20 cellular contexts compared by ENCODE assay signal in genomic region chr1:49297783-49298182, GRCh38.
A peak's percentile ranks its signal among the peaks of the same experiment; 100 is the strongest.
DNase-seq lines count a peak whose midpoint lies in the region; ATAC-seq and TF ChIP-seq lines count a peak whose summit lies in the region.
"Had no signal": no experiment of that assay in that cellular context is flagged by ENCODE, and none has a peak within 500 bp of the region (broad histone marks: within the 10 kb centered on the region; RNA-seq: fewer than 3 reads in every experiment).

No MANE protein-coding gene starts in this region.

- no peak overlapping the region for H3K4me3 Mint-ChIP-seq in effector memory CD8-positive, alpha-beta T cell
- no peak overlapping the region for H3K4me3 Mint-ChIP-seq in immature natural killer cell
- H3K4me3 Mint-ChIP-seq: activated naive CD8-positive, alpha-beta T cell treated with anti-CD3 and anti-CD28 coated beads, Interleukin-2, amount 10 ng/mL, durations not matched to agents 7 days and 5 days; natural killer cell treated with Interleukin-12 subunit alpha and Interleukin-12 subunit beta and Interleukin-15 and Interleukin-18, amount 100 ng/mL, for 72 hours had no signal

- peaks cover 0 to 4% of the 10 kb centered on the region in 2 donors for H3K9me3 Mint-ChIP-seq in effector memory CD8-positive, alpha-beta T cell
- peaks cover 3 to 12% (median 5%) of the 10 kb centered on the region in 6 donors for H3K9me3 Mint-ChIP-seq in immature natural killer cell

- DNase-seq in A673 (ENCODE audit: low spot score) (peak; percentile 60), DMS 273 (lab: John Stamatoyannopoulos, UW; ENCODE audit: unreplicated experiment) (peak; percentile 79), SHP77 treated with DMSO at 0.1 percent for 48 hours (lab: John Stamatoyannopoulos, UW) (peak; percentile 18), inferior parietal cortex (ENCODE audit: extremely low spot score) (peak; percentile 56), immature natural killer cell (no peak), T-helper 1 cell (no peak)
- no peak for DNase-seq in effector memory CD8-positive, alpha-beta T cell
- no peak for DNase-seq in activated CD4-positive, alpha-beta T cell treated with anti-CD3 and anti-CD28 coated beads for 1 hour
- DNase-seq: activated naive CD8-positive, alpha-beta T cell treated with anti-CD3 and anti-CD28 coated beads, Interleukin-2, amount 10 ng/mL, durations not matched to agents 7 days and 5 days; effector CD4-positive, alpha-beta T cell; erythroblast; foreskin keratinocyte; NCI-H1092; NCI-H2107; stimulated activated naive CD8-positive, alpha-beta T cell treated with anti-CD3 and anti-CD28 coated beads, Interleukin-15, Interleukin-2, amounts not matched to agents 100 U/mL and 50 U/mL, for 24 hours; WERI-Rb-1 had no signal

- CTCF ChIA-PET in A673 (lab: Charles Lee): no interaction called here

- H3K27me3 Mint-ChIP-seq in effector memory CD8-positive, alpha-beta T cell: no peaks in the 10 kb centered on the region
- peaks cover 1 to 2% (median 1%) of the 10 kb centered on the region in 3 donors for H3K27me3 Mint-ChIP-seq in immature natural killer cell (ENCODE audit: low read depth in 3 of 3)
- H3K27me3 Mint-ChIP-seq: activated naive CD8-positive, alpha-beta T cell treated with anti-CD3 and anti-CD28 coated beads, Interleukin-2, amount 10 ng/mL, durations not matched to agents 7 days and 5 days; natural killer cell treated with Interleukin-12 subunit alpha and Interleukin-12 subunit beta and Interleukin-15 and Interleukin-18, amount 100 ng/mL, for 72 hours had no signal

- no peak overlapping the region for H3K4me3 ChIP-seq in A673 (ENCODE audit: low read depth, low read length, poor library complexity, severe bottlenecking)
- H3K4me3 ChIP-seq: pancreas, right lobe of liver, thyroid gland had no signal

- BruUV-seq in A673 (replicated peaks; lab: Mats Ljungman, UMichigan): no TSS peak

- no peak overlapping the region for H3K27ac Mint-ChIP-seq in effector memory CD8-positive, alpha-beta T cell
- H3K27ac Mint-ChIP-seq in immature natural killer cell: no peak overlapping the region
- H3K27ac Mint-ChIP-seq: activated naive CD8-positive, alpha-beta T cell treated with anti-CD3 and anti-CD28 coated beads, Interleukin-2, amount 10 ng/mL, durations not matched to agents 7 days and 5 days; natural killer cell treated with Interleukin-12 subunit alpha and Interleukin-12 subunit beta and Interleukin-15 and Interleukin-18, amount 100 ng/mL, for 72 hours had no signal

- peaks cover 17% of the 10 kb centered on the region for H3K4me1 ChIP-seq in A673 (ENCODE audit: insufficient read depth, low read length, poor library complexity, severe bottlenecking)
- H3K4me1 ChIP-seq: foreskin keratinocyte, pancreas, right lobe of liver, thyroid gland had no signal

- POLR2A ChIA-PET in A673 (lab: Charles Lee; ENCODE audit: low non-redundant PET): interaction anchor here (0.5 kb wide), 1 partner anchor 382 kb away, joined by 3 read pairs; no protein-coding TSS in a partner anchor

- H3K36me3 Mint-ChIP-seq in effector memory CD8-positive, alpha-beta T cell (ENCODE audit: insufficient read depth): no peaks in the 10 kb centered on the region
- H3K36me3 Mint-ChIP-seq in immature natural killer cell: no peaks in the 10 kb centered on the region
- H3K36me3 Mint-ChIP-seq: activated naive CD8-positive, alpha-beta T cell treated with anti-CD3 and anti-CD28 coated beads, Interleukin-2, amount 10 ng/mL, durations not matched to agents 7 days and 5 days; natural killer cell treated with Interleukin-12 subunit alpha and Interleukin-12 subunit beta and Interleukin-15 and Interleukin-18, amount 100 ng/mL, for 72 hours had no signal

- no peaks in the 10 kb centered on the region for H3K36me3 ChIP-seq in A673 (ENCODE audit: insufficient read depth, low read length, poor library complexity, severe bottlenecking)
- H3K36me3 ChIP-seq: pancreas, right lobe of liver, thyroid gland, WERI-Rb-1 had no signal

- no peaks in the 10 kb centered on the region for H3K4me1 Mint-ChIP-seq in effector memory CD8-positive, alpha-beta T cell (ENCODE audit: low read depth in 2 of 2)
- no peaks in the 10 kb centered on the region for H3K4me1 Mint-ChIP-seq in immature natural killer cell
- H3K4me1 Mint-ChIP-seq: activated naive CD8-positive, alpha-beta T cell treated with anti-CD3 and anti-CD28 coated beads, Interleukin-2, amount 10 ng/mL, durations not matched to agents 7 days and 5 days had no signal

- no peak for ATAC-seq in effector memory CD8-positive, alpha-beta T cell (replicated peaks)
- ATAC-seq: foreskin keratinocyte; natural killer cell treated with Interleukin-12 subunit alpha and Interleukin-12 subunit beta and Interleukin-15 and Interleukin-18, amount 100 ng/mL, for 72 hours; stimulated activated naive CD8-positive, alpha-beta T cell treated with anti-CD3 and anti-CD28 coated beads, Interleukin-15, Interleukin-2, amounts not matched to agents 100 U/mL and 50 U/mL, for 24 hours had no signal

- no peaks in the 10 kb centered on the region for H3K27me3 ChIP-seq in A673 (replicated peaks; ENCODE audit: insufficient read depth, low read depth, low read length, poor library complexity)
- H3K27me3 ChIP-seq: foreskin keratinocyte, pancreas, right lobe of liver, thyroid gland had no signal

- no peaks in the 10 kb centered on the region for H3K9me3 ChIP-seq in A673 (ENCODE audit: low read depth, low read length, poor library complexity, severe bottlenecking)
- H3K9me3 ChIP-seq: pancreas, right lobe of liver, thyroid gland had no signal

- peak overlapping the region; percentile 32 for H3K27ac ChIP-seq in A673 (ENCODE audit: low read depth, low read length, poor library complexity, severe bottlenecking)
- H3K27ac ChIP-seq: foreskin keratinocyte, pancreas, right lobe of liver, thyroid gland, WERI-Rb-1 had no signal

- no peak for TF ChIP-seq CTCF in A673 (conservative IDR thresholded peaks at IDR 0.05; ENCODE audit: low read depth, low read length)

- intact Hi-C loops in A673 (cut with micrococcal nuclease; ENCODE audit: unreplicated experiment): no loop called here

Comparison
In these comparisons a context has a peak if more than half of its experiments do, and no peak if none do; other contexts are left out.
1. DNase-seq: peak in A673 (single experiment), DMS 273 (single experiment), SHP77 treated with DMSO at 0.1 percent for 48 hours (single experiment) and inferior parietal cortex (single experiment); none in effector memory CD8-positive, alpha-beta T cell (0 of 3), immature natural killer cell (0 of 3), activated CD4-positive, alpha-beta T cell treated with anti-CD3 and anti-CD28 coated beads for 1 hour (single experiment) and T-helper 1 cell (0 of 5).